ENCODE assay signal across 8 cellular contexts in the genomic region with DNA sequence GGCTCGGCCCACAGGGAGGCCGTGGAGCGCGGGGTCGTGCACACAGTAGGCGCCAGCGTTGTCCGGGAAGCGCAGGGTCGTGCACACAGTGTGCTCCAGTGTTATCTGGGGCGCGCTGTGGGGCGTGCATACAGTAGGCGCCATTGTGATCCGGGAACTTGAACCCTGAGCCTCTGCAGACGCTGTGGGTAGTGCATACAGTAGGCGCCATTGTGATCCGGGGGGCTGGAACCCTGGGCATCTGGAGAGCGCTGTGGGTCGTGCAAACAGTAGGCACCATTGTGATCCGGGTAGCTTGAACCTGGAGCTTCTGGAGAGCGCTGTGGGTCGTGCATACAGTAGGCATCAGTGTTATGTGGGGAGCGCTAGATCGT. TPM values are rescaled to one million over a fixed set of nuclear protein-coding genes. Genes with fewer than 3 reads are reported as not detected.
DNase-seq lines count a peak whose midpoint lies in the region; ATAC-seq and TF ChIP-seq lines count a peak whose summit lies in the region.

No MANE protein-coding gene starts in this region.

- H3K4me2 ChIP-seq in GM23248 (ENCODE audit: unreplicated experiment), result peak overlapping the region; percentile 65
- H3K4me2 ChIP-seq in skeletal muscle satellite cell (ENCODE audit: low read length), result peak overlapping the region; percentile 79

- in situ Hi-C loops in GM23248 (cut with MboI), result no loop called here

- H3K4me1 ChIP-seq in GM23248 (ENCODE audit: insufficient read depth) (peaks cover 11% of the 10 kb centered on the region), left ventricle myocardium inferior (peaks cover 52% of the 10 kb centered on the region), skeletal muscle satellite cell (ENCODE audit: control insufficient read depth, insufficient read depth, low read length) (peaks cover 13% of the 10 kb centered on the region)

- H3K9me3 ChIP-seq in GM23248 (ENCODE audit: low read depth) (no peaks in the 10 kb centered on the region), left ventricle myocardium inferior (replicated peaks) (no peaks in the 10 kb centered on the region), skeletal muscle satellite cell (replicated peaks; ENCODE audit: low read length) (no peaks in the 10 kb centered on the region)

- H3K27me3 ChIP-seq in GM23248 (replicated peaks; ENCODE audit: insufficient read depth), result no peaks in the 10 kb centered on the region
- H3K27me3 ChIP-seq in left ventricle myocardium inferior (ENCODE audit: low read depth), result no peaks in the 10 kb centered on the region
- H3K27me3 ChIP-seq in skeletal muscle satellite cell (ENCODE audit: control insufficient read depth, insufficient read depth, low read length), result no peaks in the 10 kb centered on the region

- no peak for TF ChIP-seq CTCF in left ventricle myocardium inferior (IDR thresholded peaks at IDR 0.05; ENCODE audit: borderline replicate concordance)

- peaks cover 89% of the 10 kb centered on the region for H3K79me2 ChIP-seq in GM23248 (ENCODE audit: insufficient read depth)

- 4 to 6% methylated on average over 24 to 25 of the region's 25 CpGs for WGBS in GM23248 (ENCODE audit: low coverage in 1 of 2, low lambda C conversion rate in 2 of 2, missing lambda C conversion rate in 2 of 2), 2 experiments

- peak overlapping the region; percentile 79 for H3K4me3 Mint-ChIP-seq in activated CD4-positive, alpha-beta memory T cell treated with anti-CD3 and anti-CD28 coated beads, Interleukin-2, amount 10 ng/mL, durations not matched to agents 7 days and 5 days

- CTCF ChIA-PET in activated CD4-positive, alpha-beta memory T cell treated with anti-CD3 and anti-CD28 coated beads, Interleukin-2, amount 10 ng/mL, durations not matched to agents 7 days and 5 days (lab: Charles Lee), result interaction anchor here (1.2 kb wide), 1 partner anchor 21 kb away, joined by 7 read pairs; no protein-coding TSS in a partner anchor

- no peaks in the 10 kb centered on the region for H3K27me3 Mint-ChIP-seq in activated CD4-positive, alpha-beta memory T cell treated with anti-CD3 and anti-CD28 coated beads, Interleukin-2, amount 10 ng/mL, durations not matched to agents 7 days and 5 days

- H3K36me3 Mint-ChIP-seq in activated CD4-positive, alpha-beta memory T cell treated with anti-CD3 and anti-CD28 coated beads, Interleukin-2, amount 10 ng/mL, durations not matched to agents 7 days and 5 days (ENCODE audit: low read depth), result peaks cover 19% of the 10 kb centered on the region

- H3K9me2 ChIP-seq in GM23248 (ENCODE audit: insufficient read depth), result no peaks in the 10 kb centered on the region

- H3K27ac Mint-ChIP-seq in activated CD4-positive, alpha-beta memory T cell treated with anti-CD3 and anti-CD28 coated beads, Interleukin-2, amount 10 ng/mL, durations not matched to agents 7 days and 5 days, result peak overlapping the region; percentile 72

- H3K27ac ChIP-seq in GM23248 (no peak overlapping the region; the same call in 1 of the 2 replicates), left ventricle myocardium inferior (replicated peaks) (peak overlapping the region; percentile 99)

- no peaks in the 10 kb centered on the region for H3K9me3 Mint-ChIP-seq in activated CD4-positive, alpha-beta memory T cell treated with anti-CD3 and anti-CD28 coated beads, Interleukin-2, amount 10 ng/mL, durations not matched to agents 7 days and 5 days

- intact Hi-C loops in left ventricle myocardium inferior (cut with micrococcal nuclease), result no loop called here

- DNase-seq in GM23248 (no peak), left ventricle myocardium inferior (no peak), NCI-H2227 (lab: John Stamatoyannopoulos, UW; ENCODE audit: unreplicated experiment) (no peak), AG08395 (ENCODE audit: low spot score) (no peak)
- no peak for DNase-seq in activated CD4-positive, alpha-beta memory T cell treated with anti-CD3 and anti-CD28 coated beads, Interleukin-2, amount 10 ng/mL, durations not matched to agents 7 days and 5 days

- no peaks in the 10 kb centered on the region for H4K20me1 ChIP-seq in GM23248 (ENCODE audit: insufficient read depth)

- H3K36me3 ChIP-seq in GM23248 (ENCODE audit: low read depth), result no peaks in the 10 kb centered on the region
- no peaks in the 10 kb centered on the region for H3K36me3 ChIP-seq in left ventricle myocardium inferior
- H3K36me3 ChIP-seq in skeletal muscle satellite cell (ENCODE audit: insufficient read depth, low read length), result peaks cover 5% of the 10 kb centered on the region

- H2AFZ ChIP-seq in GM23248, result peak overlapping the region; percentile 78

- POLR2A ChIA-PET in activated CD4-positive, alpha-beta memory T cell treated with anti-CD3 and anti-CD28 coated beads, Interleukin-2, amount 10 ng/mL, durations not matched to agents 7 days and 5 days (lab: Charles Lee), result interaction anchor here (0.8 to 2.9 kb wide), 4 partner anchors 8 to 310 kb away, joined by 3 to 9 read pairs (median 3); a partner anchor contains a TSS

- peaks cover 54% of the 10 kb centered on the region for H3K4me1 Mint-ChIP-seq in activated CD4-positive, alpha-beta memory T cell treated with anti-CD3 and anti-CD28 coated beads, Interleukin-2, amount 10 ng/mL, durations not matched to agents 7 days and 5 days

- H3K9ac ChIP-seq in GM23248, result peak overlapping the region; percentile 81
- H3K9ac ChIP-seq in skeletal muscle satellite cell (ENCODE audit: low read depth, low read length), result peak overlapping the region; percentile 100

- H3K4me3 ChIP-seq in GM23248, result peak overlapping the region; percentile 81
- H3K4me3 ChIP-seq in left ventricle myocardium inferior, result peak overlapping the region; percentile 96
- peak overlapping the region; percentile 100 for H3K4me3 ChIP-seq in skeletal muscle satellite cell (ENCODE audit: low read length)

- 0 out of 2 replicates have a peak, but pooled peaks cover 7% of the 10 kb centered on the region for H3F3A ChIP-seq in GM23248 (ENCODE audit: insufficient read depth)

- no peak for ATAC-seq in GM18517 (IDR thresholded peaks at IDR 0.05; ENCODE audit: unreplicated experiment)
- ATAC-seq in GM18861 (IDR thresholded peaks at IDR 0.05; ENCODE audit: unreplicated experiment), result no peak

RNA-seq across cellular contexts. Expression of a gene that starts 0.8 kb away (rescaled TPM):
- total RNA-seq in GM23248 (2014; rRNA removed; shearing (Covaris generic)), result 5.1 and 12.4 TPM in 2 replicates
- 2.4 and 4.6 TPM in 2 replicates for polyA plus RNA-seq in GM23248 (2016; fragmentation: Nextera tagmentation; extraction: Ambion mirVana)
- 10 to 100 TPM; 17.9 to 20.2 TPM for total RNA-seq in activated CD4-positive, alpha-beta memory T cell treated with anti-CD3 and anti-CD28 coated beads, Interleukin-2, amount 10 ng/mL, durations not matched to agents 7 days and 5 days
- 10.6 TPM for total RNA-seq in left ventricle myocardium inferior
- 9.1 and 9.2 TPM in 2 replicates for total RNA-seq in skeletal muscle satellite cell (2012; rRNA removed)
